ENCODE assay signal across 19 cellular contexts in genomic region chr1:234297668-234298067, GRCh38.
DNase-seq lines count a peak whose midpoint lies in the region; ATAC-seq, FAIRE-seq and TF ChIP-seq lines count a peak whose summit lies in the region.
"Had no signal": no experiment of that assay in that cellular context is flagged by ENCODE, and none has a peak within 500 bp of the region (broad histone marks: within the 10 kb centered on the region; RNA-seq: fewer than 3 reads in every experiment).

No MANE protein-coding gene starts in this region.

- no peak for TF ChIP-seq CTCF in D721Med (IDR thresholded peaks at IDR 0.05; ENCODE audit: insufficient read depth, missing control alignments)
- TF ChIP-seq CTCF in GM10266 (IDR thresholded peaks at IDR 0.05; ENCODE audit: control insufficient read depth, insufficient read depth, low read depth, missing control alignments), result no peak

- H3K27ac Mint-ChIP-seq in activated naive CD8-positive, alpha-beta T cell treated with anti-CD3 and anti-CD28 coated beads, Interleukin-2, amount 50 U/mL, for 24 hours, result no peak overlapping the region
- H3K27ac Mint-ChIP-seq in activated naive CD8-positive, alpha-beta T cell treated with anti-CD3 and anti-CD28 coated beads for 36 hours, result no peak overlapping the region
- H3K27ac Mint-ChIP-seq in stimulated activated effector memory CD8-positive, alpha-beta T cell treated with anti-CD3 and anti-CD28 coated beads, Interleukin-12 subunit alpha, Interleukin-12 subunit beta, amount 100 ng/mL, for 72 hours, result no peak overlapping the region

- no peaks in the 10 kb centered on the region for H3K36me3 Mint-ChIP-seq in activated naive CD8-positive, alpha-beta T cell treated with anti-CD3 and anti-CD28 coated beads, Interleukin-2, amount 50 U/mL, for 24 hours (ENCODE audit: low read depth)
- no peaks in the 10 kb centered on the region for H3K36me3 Mint-ChIP-seq in activated naive CD8-positive, alpha-beta T cell treated with anti-CD3 and anti-CD28 coated beads for 36 hours
- H3K36me3 Mint-ChIP-seq in stimulated activated effector memory CD8-positive, alpha-beta T cell treated with anti-CD3 and anti-CD28 coated beads, Interleukin-12 subunit alpha, Interleukin-12 subunit beta, amount 100 ng/mL, for 72 hours, result no peaks in the 10 kb centered on the region
- H3K36me3 Mint-ChIP-seq: CD4-positive, alpha-beta memory T cell had no signal

- H3K27me3 Mint-ChIP-seq in activated naive CD8-positive, alpha-beta T cell treated with anti-CD3 and anti-CD28 coated beads, Interleukin-2, amount 50 U/mL, for 24 hours, result peaks cover 7% of the 10 kb centered on the region
- peaks cover 4% of the 10 kb centered on the region for H3K27me3 Mint-ChIP-seq in activated naive CD8-positive, alpha-beta T cell treated with anti-CD3 and anti-CD28 coated beads for 36 hours

- peak; percentile 32 for FAIRE-seq in D721Med (lab: Jason Lieb, UNC)
- FAIRE-seq: G401.6, GM12878, GM19239, H1 had no signal

- peak; percentile 82 for ATAC-seq in activated naive CD8-positive, alpha-beta T cell treated with anti-CD3 and anti-CD28 coated beads, Interleukin-2, amount 50 U/mL, for 24 hours
- ATAC-seq in stimulated activated effector memory CD8-positive, alpha-beta T cell treated with anti-CD3 and anti-CD28 coated beads, Interleukin-12 subunit alpha, Interleukin-12 subunit beta, amount 100 ng/mL, for 72 hours, result peak; percentile 87
- ATAC-seq: GM12878 had no signal

- no peak for DNase-seq in activated naive CD8-positive, alpha-beta T cell treated with anti-CD3 and anti-CD28 coated beads, Interleukin-2, amount 50 U/mL, for 24 hours
- no peak for DNase-seq in activated naive CD8-positive, alpha-beta T cell treated with anti-CD3 and anti-CD28 coated beads for 36 hours
- no peak for DNase-seq in D721Med (ENCODE audit: insufficient read length, low spot score)
- DNase-seq in MV-4-11 (lab: John Stamatoyannopoulos, UW), result peak; percentile 18
- no peak for DNase-seq in stimulated activated effector memory CD8-positive, alpha-beta T cell treated with anti-CD3 and anti-CD28 coated beads, Interleukin-12 subunit alpha, Interleukin-12 subunit beta, amount 100 ng/mL, for 72 hours (ENCODE audit: low spot score in 2 of 2)
- DNase-seq in GM10266 (ENCODE audit: extremely low spot score), result no peak
- DNase-seq: C1 segment of cervical spinal cord; Calu3; CD4-positive, alpha-beta memory T cell; COR-L47; DMS153; DND-41; GM23248; H7; HCEC 1CT had no signal

- H3K4me1 Mint-ChIP-seq in activated naive CD8-positive, alpha-beta T cell treated with anti-CD3 and anti-CD28 coated beads, Interleukin-2, amount 50 U/mL, for 24 hours, result peaks cover 6% of the 10 kb centered on the region
- no peaks in the 10 kb centered on the region for H3K4me1 Mint-ChIP-seq in activated naive CD8-positive, alpha-beta T cell treated with anti-CD3 and anti-CD28 coated beads for 36 hours
- H3K4me1 Mint-ChIP-seq in stimulated activated effector memory CD8-positive, alpha-beta T cell treated with anti-CD3 and anti-CD28 coated beads, Interleukin-12 subunit alpha, Interleukin-12 subunit beta, amount 100 ng/mL, for 72 hours, result no peaks in the 10 kb centered on the region
- H3K4me1 Mint-ChIP-seq: CD4-positive, alpha-beta memory T cell had no signal

- H3K9me3 Mint-ChIP-seq in activated naive CD8-positive, alpha-beta T cell treated with anti-CD3 and anti-CD28 coated beads, Interleukin-2, amount 50 U/mL, for 24 hours, result no peaks in the 10 kb centered on the region
- peaks cover 2% of the 10 kb centered on the region for H3K9me3 Mint-ChIP-seq in activated naive CD8-positive, alpha-beta T cell treated with anti-CD3 and anti-CD28 coated beads for 36 hours
- no peaks in the 10 kb centered on the region for H3K9me3 Mint-ChIP-seq in stimulated activated effector memory CD8-positive, alpha-beta T cell treated with anti-CD3 and anti-CD28 coated beads, Interleukin-12 subunit alpha, Interleukin-12 subunit beta, amount 100 ng/mL, for 72 hours

- H3K4me3 Mint-ChIP-seq in activated naive CD8-positive, alpha-beta T cell treated with anti-CD3 and anti-CD28 coated beads, Interleukin-2, amount 50 U/mL, for 24 hours, result no peak overlapping the region
- no peak overlapping the region for H3K4me3 Mint-ChIP-seq in activated naive CD8-positive, alpha-beta T cell treated with anti-CD3 and anti-CD28 coated beads for 36 hours
- no peak overlapping the region for H3K4me3 Mint-ChIP-seq in stimulated activated effector memory CD8-positive, alpha-beta T cell treated with anti-CD3 and anti-CD28 coated beads, Interleukin-12 subunit alpha, Interleukin-12 subunit beta, amount 100 ng/mL, for 72 hours
